ENCODE assay signal across 1 cellular context in genomic region chr5:1973391-1974013, GRCh38.
TF ChIP-seq lines count a peak whose summit lies in the region.

No MANE protein-coding gene starts in this region.

TF ChIP-seq in GM23338, 12 proteins besides CTCF, POLR2A, EP300 and RAD21 (continued from another document):
- TF ChIP-seq REST (IDR thresholded peaks at IDR 0.05; ENCODE audit: unreplicated experiment) (no peak), JUNB (IDR thresholded peaks at IDR 0.05; ENCODE audit: unreplicated experiment) (no peak), STAT1 (IDR thresholded peaks at IDR 0.05; ENCODE audit: unreplicated experiment) (no peak), ZNF462 (CRISPR knock-in tag; IDR thresholded peaks at IDR 0.05) (no peak), CREB1 (CRISPR knock-in tag; IDR thresholded peaks at IDR 0.05; ENCODE audit: low read depth) (no peak), EZH2 (IDR thresholded peaks at IDR 0.05; ENCODE audit: low read depth, unreplicated experiment) (no peak)
